ENCODE assay signal across 8 cellular contexts in the genomic region with DNA sequence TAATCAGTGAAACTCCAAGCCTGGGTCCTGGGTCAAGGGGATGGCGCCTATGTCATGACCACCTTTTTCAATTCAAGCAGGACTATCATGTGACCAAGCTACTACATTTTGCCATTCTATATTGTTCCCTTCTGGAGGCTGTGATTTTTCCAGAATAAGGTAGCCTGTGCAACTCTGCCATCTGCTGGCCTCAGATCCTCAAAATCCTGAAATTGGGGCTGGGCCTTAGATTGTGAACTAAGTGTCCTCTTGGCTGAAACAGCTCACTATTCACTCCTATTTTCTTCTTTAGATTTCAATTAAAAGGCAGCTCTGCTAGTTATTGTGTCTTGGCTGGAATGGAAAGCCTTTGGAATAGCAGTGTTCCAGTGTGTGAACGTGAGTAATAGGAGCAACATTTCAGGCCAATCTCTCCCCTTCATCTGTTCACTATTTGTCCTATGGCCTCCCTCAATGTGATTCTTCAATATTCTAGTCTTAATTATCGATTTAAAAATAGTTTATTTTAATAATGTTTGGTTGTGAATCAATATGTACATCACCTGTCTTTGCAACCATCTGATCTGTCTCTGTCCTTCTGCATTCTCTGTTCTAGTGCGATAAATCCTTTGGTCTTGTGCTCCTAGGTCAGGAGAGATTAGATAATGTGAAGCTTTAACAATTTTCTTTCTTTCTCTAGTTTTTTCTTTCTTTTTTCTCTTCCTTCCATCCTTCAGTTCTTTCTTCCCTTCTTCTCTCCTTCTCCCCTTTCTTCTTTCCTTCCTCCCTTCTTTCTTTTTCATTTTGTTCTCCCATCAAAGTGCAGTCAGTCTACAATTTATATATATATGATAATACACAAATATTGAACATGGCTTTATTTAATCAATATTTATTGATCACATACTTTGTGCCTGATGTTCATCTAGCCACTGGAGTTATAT.
DNase-seq lines count a peak whose midpoint lies in the region; ATAC-seq and TF ChIP-seq lines count a peak whose summit lies in the region.

No MANE protein-coding gene starts in this region.

- peaks cover 14% of the 10 kb centered on the region for H3K27me3 Mint-ChIP-seq in activated naive CD4-positive, alpha-beta T cell treated with anti-CD3 and anti-CD28 coated beads, Interleukin-2, amount 10 ng/mL, durations not matched to agents 7 days and 5 days

- peak; percentile 52 for TF ChIP-seq CTCF in OCI-LY7 (conservative IDR thresholded peaks at IDR 0.05; ENCODE audit: low read length)
- peak; percentile 53 for TF ChIP-seq CTCF in fibroblast of the aortic adventitia (IDR thresholded peaks at IDR 0.05; ENCODE audit: insufficient read depth, low read length)

- no peak for ATAC-seq in GM21390 (IDR thresholded peaks at IDR 0.05; ENCODE audit: unreplicated experiment)

- intact Hi-C loops in OCI-LY7 (cut with micrococcal nuclease; ENCODE audit: unreplicated experiment), result no loop called here

- H3K27ac Mint-ChIP-seq in activated naive CD4-positive, alpha-beta T cell treated with anti-CD3 and anti-CD28 coated beads, Interleukin-2, amount 10 ng/mL, durations not matched to agents 7 days and 5 days, result no peak overlapping the region

- H3K4me2 ChIP-seq in OCI-LY7 (ENCODE audit: low read length), result no peak overlapping the region

- no peak overlapping the region for H2AFZ ChIP-seq in OCI-LY7 (ENCODE audit: low read length)

- no peaks in the 10 kb centered on the region for H3K4me1 Mint-ChIP-seq in activated naive CD4-positive, alpha-beta T cell treated with anti-CD3 and anti-CD28 coated beads, Interleukin-2, amount 10 ng/mL, durations not matched to agents 7 days and 5 days

- no peaks in the 10 kb centered on the region for H3K36me3 Mint-ChIP-seq in activated naive CD4-positive, alpha-beta T cell treated with anti-CD3 and anti-CD28 coated beads, Interleukin-2, amount 10 ng/mL, durations not matched to agents 7 days and 5 days

- H3K9me3 Mint-ChIP-seq in activated naive CD4-positive, alpha-beta T cell treated with anti-CD3 and anti-CD28 coated beads, Interleukin-2, amount 10 ng/mL, durations not matched to agents 7 days and 5 days, result no peaks in the 10 kb centered on the region

- H3K9me3 ChIP-seq in OCI-LY7 (ENCODE audit: low read length), result no peaks in the 10 kb centered on the region

- no peak overlapping the region for H3K4me3 Mint-ChIP-seq in activated naive CD4-positive, alpha-beta T cell treated with anti-CD3 and anti-CD28 coated beads, Interleukin-2, amount 10 ng/mL, durations not matched to agents 7 days and 5 days

- no peaks in the 10 kb centered on the region for H3K79me2 ChIP-seq in OCI-LY7 (ENCODE audit: insufficient read depth, low read depth, low read length)

- H3K4me3 ChIP-seq in OCI-LY7 (ENCODE audit: low read depth, low read length, poor library complexity, severe bottlenecking), result no peak overlapping the region
- H3K4me3 ChIP-seq in fibroblast of the aortic adventitia (ENCODE audit: low read depth, low read length), result no peak overlapping the region

- no peaks in the 10 kb centered on the region for H3K9me2 ChIP-seq in OCI-LY7 (ENCODE audit: insufficient read depth, low read length)

- peak; percentile 24 for DNase-seq in activated naive CD4-positive, alpha-beta T cell treated with anti-CD3 and anti-CD28 coated beads, Interleukin-2, amount 10 ng/mL, durations not matched to agents 7 days and 5 days
- no peak for DNase-seq in activated naive CD4-positive, alpha-beta T cell treated with anti-CD3 and anti-CD28 coated beads, Interleukin-2, amount 50 U/mL, for 16 hours
- DNase-seq in OCI-LY7 (ENCODE audit: low spot score) (peak; percentile 12), fibroblast of the aortic adventitia (ENCODE audit: low read depth) (peak; percentile 17), superior temporal gyrus (ENCODE audit: extremely low spot score) (peak; percentile 86), NCI-H748 treated with DMSO at 0.1 percent for 48 hours (lab: John Stamatoyannopoulos, UW) (no peak)
- no peak for DNase-seq in stimulated activated CD4-positive, alpha-beta T cell treated with anti-CD3 and anti-CD28 coated beads, Interleukin-1b, Interleukin-23, amount 100 ng/mL, for 48 hours

- H3K36me3 ChIP-seq in OCI-LY7 (ENCODE audit: insufficient read depth, low read length), result no peaks in the 10 kb centered on the region

- no TSS peak for BruUV-seq in OCI-LY7 (replicated peaks; lab: Mats Ljungman, UMichigan)

- CTCF ChIA-PET in activated naive CD4-positive, alpha-beta T cell treated with anti-CD3 and anti-CD28 coated beads, Interleukin-2, amount 10 ng/mL, durations not matched to agents 7 days and 5 days (lab: Charles Lee), result interaction anchor here (0.8 to 1.4 kb wide), 3 partner anchors 66 to 161 kb away, joined by 3 to 5 read pairs (median 4); no protein-coding TSS in a partner anchor
- CTCF ChIA-PET in OCI-LY7 (lab: Charles Lee; ENCODE audit: unreplicated experiment), result no interaction called here

- no peaks in the 10 kb centered on the region for H3K4me1 ChIP-seq in OCI-LY7 (ENCODE audit: insufficient read depth, low read length, poor library complexity, severe bottlenecking)

- no peaks in the 10 kb centered on the region for H4K20me1 ChIP-seq in OCI-LY7 (ENCODE audit: insufficient read depth, low read length)

- POLR2A ChIA-PET in OCI-LY7 (lab: Charles Lee), result no interaction called here

- no peak overlapping the region for H3K27ac ChIP-seq in OCI-LY7 (ENCODE audit: low read depth, low read length, poor library complexity, severe bottlenecking)

Comparison
In these comparisons a context has a peak if more than half of its experiments do, and no peak if none do; other contexts are left out.
1. DNase-seq: peak in activated naive CD4-positive, alpha-beta T cell treated with anti-CD3 and anti-CD28 coated beads, Interleukin-2, amount 10 ng/mL, durations not matched to agents 7 days and 5 days (single experiment), OCI-LY7 (single experiment), fibroblast of the aortic adventitia (single experiment) and superior temporal gyrus (single experiment); none in activated naive CD4-positive, alpha-beta T cell treated with anti-CD3 and anti-CD28 coated beads, Interleukin-2, amount 50 U/mL, for 16 hours (single experiment), stimulated activated CD4-positive, alpha-beta T cell treated with anti-CD3 and anti-CD28 coated beads, Interleukin-1b, Interleukin-23, amount 100 ng/mL, for 48 hours (single experiment) and NCI-H748 treated with DMSO at 0.1 percent for 48 hours (single experiment).